ENCODE assay signal across 8 cellular contexts in genomic region chr11:65498977-65499712, GRCh38. TPM values are rescaled to one million over a fixed set of nuclear protein-coding genes. Genes with fewer than 3 reads are reported as not detected.
DNase-seq lines count a peak whose midpoint lies in the region; ATAC-seq and TF ChIP-seq lines count a peak whose summit lies in the region.

Gene MALAT1 (plus strand): TSS chr11:65499045.

- no peaks in the 10 kb centered on the region for H3K9me3 ChIP-seq in hepatocyte (ENCODE audit: low read depth)

- H3K4me3 ChIP-seq in H7 (ENCODE audit: insufficient read depth, low read depth, low read length) (peak within 1 kb of the TSS; percentile 79), astrocyte of the cerebellum (ENCODE audit: low read depth, low read length) (peak within 1 kb of the TSS; percentile 87), hepatocyte (peak within 1 kb of the TSS; percentile 74)

- in situ Hi-C loops in astrocyte of the cerebellum (cut with HindIII; ENCODE audit: low sequenced_read_pairs), result loop anchor here (5.0 kb wide), 1 partner anchor 77 kb away; the partner anchor contains the start of gene NEAT1

- peaks cover 91% of the 10 kb centered on the region for H3K79me2 ChIP-seq in hepatocyte

- no peak for TF ChIP-seq CTCF in C4-2B (conservative IDR thresholded peaks at IDR 0.05)
- TF ChIP-seq CTCF in astrocyte of the cerebellum (IDR thresholded peaks at IDR 0.05; ENCODE audit: low read depth, low read length, missing control alignments), result no peak
- TF ChIP-seq CTCF in hepatocyte (IDR thresholded peaks at IDR 0.05; ENCODE audit: poor library complexity), result no peak

- no peaks in the 10 kb centered on the region for H3K27me3 ChIP-seq in H7 (ENCODE audit: control insufficient read depth, insufficient read depth, low read length)
- no peaks in the 10 kb centered on the region for H3K27me3 ChIP-seq in hepatocyte

- peak; percentile 78 for DNase-seq in H7
- peak; percentile 93 for DNase-seq in NCI-H2081 (lab: John Stamatoyannopoulos, UW)
- peak; percentile 90 for DNase-seq in T1000 (lab: John Stamatoyannopoulos, UW)
- DNase-seq in astrocyte of the cerebellum (ENCODE audit: low read depth), result peak; percentile 95
- DNase-seq in hepatocyte (ENCODE audit: low spot score), result peak; percentile 95
- peak; percentile 98 for DNase-seq in sciatic nerve (ENCODE audit: low spot score)

- H3K4me1 ChIP-seq in hepatocyte (ENCODE audit: insufficient read depth), result peaks cover 28% of the 10 kb centered on the region

- intact Hi-C loops in sciatic nerve (cut with DNase I), result no loop called here

- no peak within 1 kb of the TSS for H2AFZ ChIP-seq in hepatocyte

- peaks cover 51% of the 10 kb centered on the region for H4K20me1 ChIP-seq in hepatocyte (ENCODE audit: insufficient read depth, poor library complexity, severe bottlenecking)

- whole genome bisulfite sequencing in hepatocyte (ENCODE audit: low lambda C conversion rate, missing lambda C conversion rate), result 1% methylated on average over 24 of the region's 24 CpGs

- H3K36me3 ChIP-seq in H7 (replicated peaks; ENCODE audit: control insufficient read depth, insufficient read depth, low read length), result peaks cover 33% of the 10 kb centered on the region
- H3K36me3 ChIP-seq in hepatocyte (replicated peaks; ENCODE audit: insufficient read depth, low read depth), result peaks cover 21% of the 10 kb centered on the region

- peak within 1 kb of the TSS; percentile 92 for H3K4me2 ChIP-seq in hepatocyte

- ATAC-seq in sciatic nerve, result peak; percentile 54
- no peak for ATAC-seq in GM19324 (IDR thresholded peaks at IDR 0.05; ENCODE audit: low FRiP score, unreplicated experiment)

- no peaks in the 10 kb centered on the region for H3K9me2 ChIP-seq in hepatocyte (replicated peaks; ENCODE audit: insufficient read depth)

- H3K27ac ChIP-seq in C4-2B (peak within 1 kb of the TSS; percentile 100), hepatocyte (peak within 1 kb of the TSS; percentile 99)

RNA-seq across cellular contexts. Expression of gene MALAT1, which starts in this region (rescaled TPM):
- 456 and 1,088 TPM in 2 replicates for total RNA-seq in H7 (2014; rRNA removed; shearing (Covaris generic))
- total RNA-seq in hepatocyte, result 8,000 and 8,677 TPM in 2 replicates
- 16,690 and 29,129 TPM in 2 replicates for polyA plus RNA-seq in hepatocyte
- 14,857 TPM for total RNA-seq in sciatic nerve
